In genomic region chr19:38690832-38691231, GRCh38 we compare ENCODE assay signal across 13 cellular contexts. TPM values are rescaled to one million over a fixed set of nuclear protein-coding genes. Genes with fewer than 3 reads are reported as not detected.
DNase-seq lines count a peak whose midpoint lies in the region; ATAC-seq and TF ChIP-seq lines count a peak whose summit lies in the region.
"Had no signal": no experiment of that assay in that cellular context is flagged by ENCODE, and none has a peak within 500 bp of the region (broad histone marks: within the 10 kb centered on the region; RNA-seq: fewer than 3 reads in every experiment).

No MANE protein-coding gene starts in this region.

- H3K79me2 ChIP-seq in H9 (ENCODE audit: insufficient read depth, low read length), result peaks cover 23% of the 10 kb centered on the region; the same call in 1 of the 2 replicates

- TF ChIP-seq POLR2A in body of pancreas (IDR thresholded peaks at IDR 0.05), result no peak

- no peak overlapping the region for H3K4me3 Mint-ChIP-seq in H9
- H3K4me3 Mint-ChIP-seq: central memory CD8-positive, alpha-beta T cell had no signal

- H2BK5ac ChIP-seq in H9 (ENCODE audit: insufficient read length, low read length) (no peak overlapping the region), mesenchymal stem cell (ENCODE audit: low read depth, low read length, poor library complexity, severe bottlenecking) (peak overlapping the region; percentile 76)

- H3K23me2 ChIP-seq in H9 (ENCODE audit: insufficient read length, low read depth, low read length, poor library complexity, severe bottlenecking), result no peaks in the 10 kb centered on the region

- no peak overlapping the region for H3K4me2 ChIP-seq in H9 (ENCODE audit: insufficient read depth, insufficient read length, low read length)
- H3K4me2 ChIP-seq in mesenchymal stem cell (ENCODE audit: low read length, poor library complexity, severe bottlenecking), result no peak overlapping the region

- H3K4me1 Mint-ChIP-seq in H9, result peaks cover 45 to 62% of the 10 kb centered on the region in 2 experiments

- no peak overlapping the region for H2AK5ac ChIP-seq in H9 (ENCODE audit: insufficient read length, low read length)
- H2AK5ac ChIP-seq in mesenchymal stem cell (ENCODE audit: low read length, severe bottlenecking), result peak overlapping the region; percentile 93

- H3K79me1 ChIP-seq in H9 (ENCODE audit: insufficient read depth, low read depth, low read length, poor library complexity, severe bottlenecking) (peaks cover 3% of the 10 kb centered on the region), mesenchymal stem cell (replicated peaks; ENCODE audit: low read length, poor library complexity, severe bottlenecking) (no peaks in the 10 kb centered on the region)

- H4K5ac ChIP-seq in H9 (ENCODE audit: insufficient read length, low read depth, low read length), result no peak overlapping the region

- no peak overlapping the region for H3K56ac ChIP-seq in H9 (ENCODE audit: insufficient read length, low read depth, low read length)

- no peak overlapping the region for H2BK15ac ChIP-seq in H9 (ENCODE audit: low read depth, low read length)
- H2BK15ac ChIP-seq in mesenchymal stem cell (ENCODE audit: low read depth, poor library complexity, severe bottlenecking), result peak overlapping the region; percentile 71

- H2BK12ac ChIP-seq in H9 (ENCODE audit: insufficient read length, low read depth, low read length) (no peak overlapping the region), mesenchymal stem cell (ENCODE audit: low read length in 2 of 2) (peak overlapping the region in 1 of 2 experiments; percentile 27)

- intact Hi-C loops in body of pancreas (cut with DNase I), result no loop called here

- H3K14ac ChIP-seq in H9 (ENCODE audit: insufficient read depth, low read length) (no peak overlapping the region), mesenchymal stem cell (ENCODE audit: low read length in 2 of 2) (peak overlapping the region in 1 of 2 experiments; percentile 70)

- H3K4me3 ChIP-seq in body of pancreas (no peak overlapping the region), mesenchymal stem cell (ENCODE audit: insufficient read depth in 1 of 2, low read depth in 1 of 2, low read length in 2 of 2) (no peak overlapping the region), stomach smooth muscle (ENCODE audit: low read length in 2 of 2) (no peak overlapping the region)

- H3K9me3 Mint-ChIP-seq in H9, result no peaks in the 10 kb centered on the region; a peak in 1 of 5 replicates
- H3K9me3 Mint-ChIP-seq: activated T-helper 2 cell treated with anti-CD3 and anti-CD28 coated beads, Interferon-gamma antibody, Interleukin-2, Interleukin-4, amounts not matched to agents 10 μg/mL and 5 μg/mL and 100 μg/mL, durations not matched to agents 14 hours and 24 hours and 36 hours; central memory CD8-positive, alpha-beta T cell had no signal

- no peaks in the 10 kb centered on the region; the same call in 1 of the 2 replicates for H3K27me3 Mint-ChIP-seq in H9 (ENCODE audit: low read depth)
- H3K27me3 Mint-ChIP-seq: central memory CD8-positive, alpha-beta T cell had no signal

- no peaks in the 10 kb centered on the region for H3K9me3 ChIP-seq in H9 (ENCODE audit: control insufficient read depth, low read depth, low read length)
- H3K9me3 ChIP-seq in body of pancreas, result no peaks in the 10 kb centered on the region
- no peaks in the 10 kb centered on the region for H3K9me3 ChIP-seq in mesenchymal stem cell (ENCODE audit: control insufficient read depth, low read length)
- H3K9me3 ChIP-seq in stomach smooth muscle (ENCODE audit: control insufficient read depth in 2 of 2, low read length in 2 of 2), result no peaks in the 10 kb centered on the region

- no peak for DNase-seq in H9
- no peak for DNase-seq in body of pancreas
- no peak for DNase-seq in mesenchymal stem cell
- DNase-seq in Kasumi-1 (lab: John Stamatoyannopoulos, UW), result no peak
- DNase-seq in SKM-1 treated with dmso at 0.1 percent for 144 hours (lab: John Stamatoyannopoulos, UW; ENCODE audit: unreplicated experiment), result no peak
- no peak for DNase-seq in NCI-H128 (lab: John Stamatoyannopoulos, UW; ENCODE audit: unreplicated experiment)
- DNase-seq: glutamatergic neuron; NCI-H1930; stimulated activated naive CD8-positive, alpha-beta T cell treated with anti-CD3 and anti-CD28 coated beads, Interleukin-15, Interleukin-2, amounts not matched to agents 100 U/mL and 50 U/mL, for 24 hours had no signal

- H3T11ph ChIP-seq in H9 (ENCODE audit: low read length), result no peak overlapping the region

- H2BK20ac ChIP-seq in H9 (ENCODE audit: low read depth, low read length, poor library complexity, severe bottlenecking), result no peak overlapping the region

- no peak for TF ChIP-seq CTCF in H9 (conservative IDR thresholded peaks at IDR 0.05)
- no peak for TF ChIP-seq CTCF in body of pancreas (IDR thresholded peaks at IDR 0.05)

- WGBS in H9 (ENCODE audit: extremely low coverage, insufficient read length, low lambda C conversion rate), result no CpG with 5 or more reads among the region's 7 CpGs
- 76 to 80% methylated on average over 7 of the region's 7 CpGs for WGBS in body of pancreas, 2 donors
- 88% methylated on average over 7 of the region's 7 CpGs for WGBS in mesenchymal stem cell

- peak overlapping the region in 2 of 3 experiments; percentile 90 to 94; a peak in 4 of 7 replicates for H3K27ac Mint-ChIP-seq in H9
- H3K27ac Mint-ChIP-seq: activated T-helper 2 cell treated with anti-CD3 and anti-CD28 coated beads, Interferon-gamma antibody, Interleukin-2, Interleukin-4, amounts not matched to agents 10 μg/mL and 5 μg/mL and 100 μg/mL, durations not matched to agents 14 hours and 24 hours and 36 hours had no signal

- no peaks in the 10 kb centered on the region for H4K20me1 ChIP-seq in H9 (ENCODE audit: control insufficient read depth, insufficient read depth, insufficient read length)

- no peak overlapping the region for H2AFZ ChIP-seq in H9 (ENCODE audit: low read length)
- H2AFZ ChIP-seq in mesenchymal stem cell (ENCODE audit: low read depth, low read length), result no peak overlapping the region

- H3K27ac ChIP-seq in H9 (ENCODE audit: insufficient read length, low read depth, low read length) (no peak overlapping the region), body of pancreas (peak overlapping the region in 3 of 4 donors; percentile 89 to 98 (median 93)), mesenchymal stem cell (ENCODE audit: low read length, poor library complexity, severe bottlenecking) (peak overlapping the region; percentile 98), stomach smooth muscle (ENCODE audit: low read length) (peak overlapping the region; percentile 97)

- H4K8ac ChIP-seq in H9 (replicated peaks; ENCODE audit: insufficient read length, low read depth, low read length) (no peak overlapping the region), mesenchymal stem cell (ENCODE audit: low read length) (peak overlapping the region; percentile 76)

- H4K91ac ChIP-seq in H9 (ENCODE audit: insufficient read length, low read depth, low read length) (no peak overlapping the region), mesenchymal stem cell (ENCODE audit: low read length) (peak overlapping the region; percentile 19)

- ATAC-seq in body of pancreas (no peak), GM18502 (IDR thresholded peaks at IDR 0.05; ENCODE audit: poor library complexity, unreplicated experiment) (no peak)
- ATAC-seq: stimulated activated naive CD8-positive, alpha-beta T cell treated with anti-CD3 and anti-CD28 coated beads, Interleukin-15, Interleukin-2, amounts not matched to agents 100 U/mL and 50 U/mL, for 24 hours had no signal

- no peak overlapping the region for H3K18ac ChIP-seq in H9 (ENCODE audit: insufficient read length, low read depth, low read length)
- H3K18ac ChIP-seq in mesenchymal stem cell (ENCODE audit: low read depth in 1 of 2, low read length in 2 of 2), result peak overlapping the region in 1 of 2 experiments; percentile 59

- H3K4ac ChIP-seq in H9 (ENCODE audit: low read depth, low read length), result no peak overlapping the region
- no peak overlapping the region for H3K4ac ChIP-seq in mesenchymal stem cell (ENCODE audit: low read depth in 1 of 2, low read length in 2 of 2)

- H3K23ac ChIP-seq in H9 (ENCODE audit: insufficient read length, low read depth, low read length), result no peak overlapping the region
- H3K23ac ChIP-seq in mesenchymal stem cell (ENCODE audit: low read length in 2 of 2), result no peak overlapping the region

- H2BK120ac ChIP-seq in H9 (ENCODE audit: low read depth, low read length, poor library complexity, severe bottlenecking) (no peak overlapping the region), mesenchymal stem cell (ENCODE audit: low read depth, low read length) (no peak overlapping the region)

- H3K36me3 ChIP-seq in body of pancreas (replicated peaks in 1 of 2; ENCODE audit: insufficient read depth in 1 of 2, low read depth in 2 of 2), result peaks cover 0 to 2% of the 10 kb centered on the region in 2 donors
- H3K36me3 ChIP-seq in mesenchymal stem cell (ENCODE audit: control insufficient read depth in 1 of 2, insufficient read depth in 2 of 2, low read depth in 1 of 2, low read length in 2 of 2), result peaks cover 16 to 17% of the 10 kb centered on the region in 2 experiments
- peaks cover 0 to 2% of the 10 kb centered on the region in 2 donors for H3K36me3 ChIP-seq in stomach smooth muscle (ENCODE audit: control insufficient read depth in 2 of 2, insufficient read depth in 2 of 2, low read length in 2 of 2)

- H3K36me3 Mint-ChIP-seq in H9 (ENCODE audit: insufficient read depth in 1 of 3, low read depth in 3 of 3), result peaks cover 8 to 31% (median 27%) of the 10 kb centered on the region in 3 experiments; a peak in 6 of 7 replicates

- H3K27me3 ChIP-seq in H9 (ENCODE audit: insufficient read depth, low read length) (no peaks in the 10 kb centered on the region), body of pancreas (no peaks in the 10 kb centered on the region), mesenchymal stem cell (ENCODE audit: control insufficient read depth in 1 of 2, insufficient read depth in 1 of 2, low read length in 2 of 2) (no peaks in the 10 kb centered on the region), stomach smooth muscle (ENCODE audit: control insufficient read depth in 1 of 2, insufficient read depth in 2 of 2, low read length in 2 of 2) (no peaks in the 10 kb centered on the region)

- H3K4me1 ChIP-seq in H9 (ENCODE audit: insufficient read depth, low read length), result peaks cover 19% of the 10 kb centered on the region; the same call in 1 of the 2 replicates
- peaks cover 91% of the 10 kb centered on the region for H3K4me1 ChIP-seq in body of pancreas
- H3K4me1 ChIP-seq in mesenchymal stem cell (ENCODE audit: control insufficient read depth, insufficient read depth, low read depth, low read length), result peaks cover 50% of the 10 kb centered on the region
- peaks cover 66% of the 10 kb centered on the region for H3K4me1 ChIP-seq in stomach smooth muscle (ENCODE audit: control insufficient read depth, insufficient read depth, low read length)

- H3K9ac ChIP-seq in H9 (ENCODE audit: extremely low read depth, insufficient read length, low read length) (no peak overlapping the region), mesenchymal stem cell (ENCODE audit: low read length) (no peak overlapping the region), stomach smooth muscle (ENCODE audit: low read length in 2 of 2) (peak overlapping the region; percentile 21 to 44)

RNA-seq across cellular contexts. Expression of gene ACTN4, which starts 43.4 kb away (rescaled TPM):
- 369 and 386 TPM in 2 replicates for total RNA-seq in H9 (2021)
- 100 to 1,000 TPM; 143 to 148 TPM for total RNA-seq in body of pancreas
- 259 TPM for polyA plus RNA-seq in mesenchymal stem cell (2013, experiment 1 of 2)
- 250 TPM for polyA plus RNA-seq in mesenchymal stem cell (2013, experiment 2 of 2)

RNA-seq across cellular contexts. Expression of gene CAPN12, which starts 53.4 kb away (rescaled TPM):
- total RNA-seq in H9 (2021) (10.3 and 10.5 TPM in 2 replicates), body of pancreas (10 to 100 TPM in 1 of 2 donors, 1 to 10 TPM in 1; 9.9 to 11.4 TPM)
- 1.6 TPM for polyA plus RNA-seq in mesenchymal stem cell (2013, experiment 1 of 2)
- 1.5 TPM for polyA plus RNA-seq in mesenchymal stem cell (2013, experiment 2 of 2)

Comparison
In these comparisons a context has a peak if more than half of its experiments do, and no peak if none do; other contexts are left out.
1. H3K9ac ChIP-seq: peak in stomach smooth muscle (2 of 2); none in H9 (single experiment) and mesenchymal stem cell (single experiment).